In the genomic region with DNA sequence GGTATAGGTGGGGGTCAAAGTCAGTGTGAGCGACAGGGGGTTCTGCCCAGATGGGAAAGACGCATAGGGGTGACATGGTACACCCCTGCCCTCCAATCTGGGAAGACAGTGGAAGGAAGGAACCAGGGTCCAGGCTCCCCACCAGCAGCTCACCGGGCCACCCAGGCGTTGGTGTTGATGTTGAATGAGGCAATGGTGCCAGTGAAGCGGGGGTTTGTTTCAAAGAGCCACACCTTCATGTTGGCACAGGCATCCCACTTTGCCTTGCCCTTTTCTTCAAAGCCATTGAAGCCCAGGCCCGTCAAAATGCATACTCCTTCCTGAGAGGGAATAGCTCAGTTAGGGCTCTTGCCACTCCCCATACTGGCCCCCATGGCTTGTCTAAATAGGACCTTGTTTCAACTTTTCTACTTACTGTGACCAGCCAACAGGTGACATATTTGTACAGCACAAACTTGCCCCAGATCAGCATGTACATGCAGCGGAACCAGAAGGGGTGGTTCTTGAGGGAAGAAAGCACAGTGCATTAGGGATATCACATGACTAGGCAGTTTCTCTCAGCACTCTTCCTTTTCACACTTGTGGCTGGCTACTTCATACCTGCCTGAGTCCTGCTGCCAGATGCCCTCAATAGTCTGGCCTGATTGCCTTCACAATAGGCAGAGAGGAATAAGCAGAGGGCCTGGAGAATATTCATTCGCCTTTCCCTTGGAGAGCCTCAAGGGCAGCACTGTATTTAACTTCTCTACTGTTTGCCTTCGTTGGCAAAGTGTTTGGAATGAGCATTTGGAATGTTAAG, we compare ENCODE assay signal across 2 cellular contexts.
TF ChIP-seq lines count a peak whose summit lies in the region.

No MANE protein-coding gene starts in this region.

TF ChIP-seq in A549, 52 proteins besides CTCF, POLR2A, EP300 and RAD21:
- TF ChIP-seq HOXB13 (CRISPR knock-in tag; IDR thresholded peaks at IDR 0.05; ENCODE audit: low read depth) (no peak), MAFK (IDR thresholded peaks at IDR 0.05; ENCODE audit: partially characterized antibody) (peak; percentile 38), NR3C1 (IDR thresholded peaks at IDR 0.05) (no peak), KDM5A (IDR thresholded peaks at IDR 0.05) (no peak), POLR2AphosphoS2 (conservative IDR thresholded peaks at IDR 0.05; ENCODE audit: low read length) (no peak), GATA3 (IDR thresholded peaks at IDR 0.05; ENCODE audit: borderline replicate concordance) (no peak), TP53 (CRISPR knock-in tag; IDR thresholded peaks at IDR 0.05) (no peak)
TF ChIP-seq in A549: peak in this region for 1.

TF ChIP-seq in HCT116, 20 proteins besides CTCF, POLR2A, EP300 and RAD21:
- TF ChIP-seq ELF1 (IDR thresholded peaks at IDR 0.05; ENCODE audit: borderline replicate concordance, low read depth), result no peak
- no peak for TF ChIP-seq JUND (IDR thresholded peaks at IDR 0.05)
- TF ChIP-seq SRF (IDR thresholded peaks at IDR 0.05; ENCODE audit: low read depth), result no peak
- no peak for TF ChIP-seq ZFX (IDR thresholded peaks at IDR 0.05)
- no peak for TF ChIP-seq FOSL1 (IDR thresholded peaks at IDR 0.05; ENCODE audit: low read depth)
